8 cellular contexts compared by ENCODE assay signal in genomic region chr15:40754883-40755815, GRCh38. TPM values are rescaled to one million over a fixed set of nuclear protein-coding genes. Genes with fewer than 3 reads are reported as not detected.
DNase-seq lines count a peak whose midpoint lies in the region; ATAC-seq and TF ChIP-seq lines count a peak whose summit lies in the region.

Gene RMDN3, minus strand, starts transcription at chr15:40755254. Its CDS starts 471 bp downstream, at chr15:40754783.

- DNase-seq in AG20443 (ENCODE audit: low spot score) = peak; percentile 98
- DNase-seq in NCI-H524 (lab: John Stamatoyannopoulos, UW) = peak; percentile 92 to 96
- peak; percentile 87 to 90 for DNase-seq in activated CD4-positive, alpha-beta T cell treated with anti-CD3 and anti-CD28 coated beads for 24 hours (ENCODE audit: low read depth in 2 of 2)
- peak; percentile 96 for DNase-seq in cerebellum (ENCODE audit: low spot score)
- peak; percentile 94 for DNase-seq in kidney glomerular epithelial cell (lab: John Stamatoyannopoulos, UW)
- DNase-seq in stimulated activated CD4-positive, alpha-beta T cell treated with anti-CD3 and anti-CD28 coated beads, Interleukin-1b, Interleukin-23, amount 100 ng/mL, for 1 hour (ENCODE audit: low read depth in 2 of 2) = peak; percentile 80 to 90

- peak; percentile 85 for ATAC-seq in HG03432 (IDR thresholded peaks at IDR 0.05; ENCODE audit: unreplicated experiment)

- TF ChIP-seq POLR2A in GM19099 (IDR thresholded peaks at IDR 0.05; ENCODE audit: extremely low read depth, insufficient read length, low read depth) = peak; percentile 94

RNA-seq across cellular contexts. Expression of gene RMDN3, which starts in this region (rescaled TPM):
- 15.4 TPM for total RNA-seq in cerebellum

Comparison
In these comparisons a context has a peak if more than half of its experiments do, and no peak if none do; other contexts are left out.
1. Peak in every context shown above with its lines: DNase-seq and ATAC-seq.